Comparison of ENCODE assay signal across 1 cellular context in genomic region chr4:168674077-168674747, GRCh38.
TF ChIP-seq lines count a peak whose summit lies in the region.

No MANE protein-coding gene starts in this region.

TF ChIP-seq in HEK293, 187 proteins besides CTCF, POLR2A, EP300 and RAD21 (continued from another document):
- TF ChIP-seq ZNF280C (tag by site-specific recombination; IDR thresholded peaks at IDR 0.05) = no peak
